Comparison of ENCODE assay signal across 20 cellular contexts in the genomic region with DNA sequence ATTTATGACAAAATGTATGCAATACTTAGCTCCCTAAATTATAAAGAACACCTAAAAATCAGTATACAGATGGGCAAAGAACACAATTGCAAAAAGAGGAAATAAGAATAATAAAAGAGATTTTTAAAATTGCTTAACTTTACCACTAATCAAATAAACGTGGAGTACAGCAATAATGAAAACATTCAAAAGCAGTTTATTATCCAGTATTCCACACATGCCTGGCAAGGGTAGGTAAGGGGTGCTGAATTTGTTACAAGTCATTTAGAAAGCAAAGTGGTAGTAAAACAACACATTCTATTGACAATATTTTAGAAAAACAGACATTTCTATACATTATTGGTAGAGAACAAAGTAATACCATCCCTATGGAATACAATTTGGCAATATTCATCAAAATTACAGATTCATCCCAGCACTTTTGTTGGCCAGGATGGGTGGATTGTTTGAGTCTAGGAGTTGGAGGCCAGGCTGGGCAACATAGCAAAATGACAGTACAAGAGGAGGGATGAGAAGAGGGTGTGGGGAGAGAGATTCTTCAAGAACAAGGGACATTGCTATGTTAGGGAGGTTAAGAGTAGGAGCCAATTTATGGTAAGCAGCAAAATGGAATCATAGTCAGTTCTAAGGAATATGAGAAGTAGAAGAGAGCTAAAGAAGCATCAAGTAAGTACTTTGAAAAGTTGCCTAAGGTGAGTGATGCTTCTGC. TPM values are rescaled to one million over a fixed set of nuclear protein-coding genes. Genes with fewer than 3 reads are reported as not detected.
A peak's percentile ranks its signal among the peaks of the same experiment; 100 is the strongest.
DNase-seq lines count a peak whose midpoint lies in the region; ATAC-seq and TF ChIP-seq lines count a peak whose summit lies in the region.
"Had no signal": no experiment of that assay in that cellular context is flagged by ENCODE, and none has a peak within 500 bp of the region (broad histone marks: within the 10 kb centered on the region; RNA-seq: fewer than 3 reads in every experiment).

No MANE protein-coding gene starts in this region.

- H3K79me2 ChIP-seq in smooth muscle cell (ENCODE audit: low read depth) = no peaks in the 10 kb centered on the region

- H4K20me1 ChIP-seq in smooth muscle cell (ENCODE audit: low read depth) = no peaks in the 10 kb centered on the region

- H3K4me3 Mint-ChIP-seq in CD14-positive monocyte = no peak overlapping the region
- H3K4me3 Mint-ChIP-seq: activated naive CD8-positive, alpha-beta T cell; dendritic cell treated with granulocyte-macrophage colony-stimulating factor and Interleukin-4, amounts not matched to agents 40 ng/mL and 50 ng/mL, for 4 days; neural progenitor cell had no signal

- DNase-seq in HCEC 1CT (peak; percentile 21), adipocyte (ENCODE audit: low read depth) (peak; percentile 67), fibroblast of mammary gland (ENCODE audit: low read depth) (peak; percentile 53), smooth muscle cell (lab: John Stamatoyannopoulos, UW; ENCODE audit: unreplicated experiment) (no peak), NCI-H187 (lab: John Stamatoyannopoulos, UW) (no peak), CD14-positive monocyte (ENCODE audit: low spot score) (no peak), cerebellar nuclear complex (lab: John Stamatoyannopoulos, UW) (no peak)
- DNase-seq: activated CD4-positive, alpha-beta T cell treated with anti-CD3 and anti-CD28 coated beads for 1 hour; DMS79 treated with DMSO at 0.1 percent for 48 hours; glutamatergic neuron; mucosa of descending colon; NCI-H146; NCI-H748 treated with DMSO at 0.1 percent for 48 hours; T1000 had no signal

- peak overlapping the region; percentile 93 for H3K27ac ChIP-seq in smooth muscle cell (ENCODE audit: low read depth)
- H3K27ac ChIP-seq: neural progenitor cell had no signal

- H3K27ac Mint-ChIP-seq in CD14-positive monocyte = peak overlapping the region in 1 of 7 donors; percentile 13
- H3K27ac Mint-ChIP-seq: activated naive CD8-positive, alpha-beta T cell; dendritic cell treated with granulocyte-macrophage colony-stimulating factor and Interleukin-4, amounts not matched to agents 40 ng/mL and 50 ng/mL, for 4 days; neural progenitor cell had no signal

- peaks cover 0 to 4% (median 0%) of the 10 kb centered on the region in 3 donors for H3K27me3 Mint-ChIP-seq in CD14-positive monocyte (ENCODE audit: low read depth in 3 of 3)
- H3K27me3 Mint-ChIP-seq: activated naive CD8-positive, alpha-beta T cell; dendritic cell treated with granulocyte-macrophage colony-stimulating factor and Interleukin-4, amounts not matched to agents 40 ng/mL and 50 ng/mL, for 4 days had no signal

- H3K36me3 ChIP-seq in adipocyte (ENCODE audit: control insufficient read depth, insufficient read depth, low read length, severe bottlenecking) (peaks cover 5% of the 10 kb centered on the region), smooth muscle cell (ENCODE audit: low read depth) (no peaks in the 10 kb centered on the region)
- H3K36me3 ChIP-seq: neural progenitor cell had no signal

- no peaks in the 10 kb centered on the region for H3F3A ChIP-seq in smooth muscle cell (ENCODE audit: low read depth)

- H3K4me1 Mint-ChIP-seq in CD14-positive monocyte = peaks cover 13% of the 10 kb centered on the region
- H3K4me1 Mint-ChIP-seq: neural progenitor cell had no signal

- H3K4me1 ChIP-seq in adipocyte (ENCODE audit: control insufficient read depth, insufficient read depth, low read length) (peaks cover 67% of the 10 kb centered on the region), smooth muscle cell (ENCODE audit: low read depth) (peaks cover 16% of the 10 kb centered on the region)

- peak overlapping the region; percentile 6 for H2AFZ ChIP-seq in smooth muscle cell (ENCODE audit: low read depth)
- H2AFZ ChIP-seq: neural progenitor cell had no signal

- peak overlapping the region; percentile 75 for H3K4me2 ChIP-seq in smooth muscle cell
- H3K4me2 ChIP-seq: neural progenitor cell had no signal

- WGBS in smooth muscle cell (ENCODE audit: low lambda C conversion rate) = 87% methylated on average over 1 of the region's 1 CpG

- peaks cover under 1 to 12% of the 10 kb centered on the region in 2 donors for H3K36me3 Mint-ChIP-seq in CD14-positive monocyte

- TF ChIP-seq CTCF in fibroblast of mammary gland (conservative IDR thresholded peaks at IDR 0.05; ENCODE audit: control insufficient read depth, insufficient read depth, low read depth, low read length) (no peak), smooth muscle cell (IDR thresholded peaks at IDR 0.05; ENCODE audit: borderline replicate concordance, insufficient read depth, poor library complexity, severe bottlenecking) (no peak), CD14-positive monocyte (IDR thresholded peaks at IDR 0.05) (no peak)

- no peak for ATAC-seq in GM21737 (IDR thresholded peaks at IDR 0.05; ENCODE audit: unreplicated experiment)
- ATAC-seq: left lobe of liver, mucosa of descending colon had no signal

- H3K9ac ChIP-seq in adipocyte (ENCODE audit: low read length) = peak overlapping the region; percentile 47
- peak overlapping the region; percentile 57 for H3K9ac ChIP-seq in smooth muscle cell (ENCODE audit: low read depth)
- H3K9ac ChIP-seq: neural progenitor cell had no signal

- intact Hi-C loops in CD14-positive monocyte (cut with micrococcal nuclease) = no loop called here

- H3K9me3 Mint-ChIP-seq in CD14-positive monocyte = peaks cover 0 to 6% (median 2%) of the 10 kb centered on the region in 7 donors
- H3K9me3 Mint-ChIP-seq: dendritic cell treated with granulocyte-macrophage colony-stimulating factor and Interleukin-4, amounts not matched to agents 40 ng/mL and 50 ng/mL, for 4 days; neural progenitor cell had no signal

- peak overlapping the region; percentile 49 for H3K4me3 ChIP-seq in adipocyte (ENCODE audit: low read length)
- no peak overlapping the region for H3K4me3 ChIP-seq in fibroblast of mammary gland (ENCODE audit: control insufficient read depth, low read depth, low read length)
- H3K4me3 ChIP-seq in smooth muscle cell = no peak overlapping the region
- H3K4me3 ChIP-seq: mucosa of descending colon, neural progenitor cell had no signal

- H3K27me3 ChIP-seq in adipocyte (replicated peaks; ENCODE audit: control insufficient read depth, insufficient read depth, low read length) (no peaks in the 10 kb centered on the region), smooth muscle cell (ENCODE audit: low read depth) (no peaks in the 10 kb centered on the region)
- H3K27me3 ChIP-seq: neural progenitor cell had no signal

- H3K9me3 ChIP-seq in adipocyte (ENCODE audit: control insufficient read depth, low read length) (no peaks in the 10 kb centered on the region), smooth muscle cell (replicated peaks; ENCODE audit: low read depth) (no peaks in the 10 kb centered on the region)
- H3K9me3 ChIP-seq: mucosa of descending colon had no signal

RNA-seq across cellular contexts. Expression of a gene that starts 3.7 kb away (rescaled TPM):
- not detected in 2 replicates for total RNA-seq in smooth muscle cell
- polyA plus RNA-seq in smooth muscle cell (not detected in 2 replicates), CD14-positive monocyte (not detected)
- total RNA-seq: activated CD8-positive, alpha-beta memory T cell treated with anti-CD3 and anti-CD28 coated beads for 36 hours; left lobe of liver had no signal

Comparison
In these comparisons a context has a peak if more than half of its experiments do, and no peak if none do; other contexts are left out.
1. DNase-seq: peak in HCEC 1CT (single experiment), adipocyte (single experiment) and fibroblast of mammary gland (single experiment); none in smooth muscle cell (single experiment), NCI-H187 (0 of 2), CD14-positive monocyte (single experiment) and cerebellar nuclear complex (0 of 2).